Comparison of ENCODE assay signal across 31 cellular contexts in genomic region chr14:63182967-63183366, GRCh38. TPM values are rescaled to one million over a fixed set of nuclear protein-coding genes. Genes with fewer than 3 reads are reported as not detected.
"Had no signal": no experiment of that assay in that cellular context is flagged by ENCODE, and none has a peak within 500 bp of the region (broad histone marks: within the 10 kb centered on the region; RNA-seq: fewer than 3 reads in every experiment).

No MANE protein-coding gene starts in this region.

- H3K9me3 ChIP-seq: adrenal gland, ascending aorta, left lung, neutrophil, sigmoid colon, vagina had no signal

- H3K4me1 ChIP-seq: adrenal gland, ascending aorta, left lung had no signal

- H3K4me3 ChIP-seq: adrenal gland, ascending aorta, cardiac muscle cell, coronary artery, left lung, sigmoid colon, smooth muscle cell, vagina had no signal

- FAIRE-seq: frontal cortex had no signal

- ATAC-seq: left lung; stimulated activated memory B cell treated with anti-CD40 and anti-IgM and Interleukin-4, amounts not matched to agents 10 μg/mL and 1 μg/mL and 100 μg/mL, for 72 hours; stimulated activated naive CD8-positive, alpha-beta T cell treated with anti-CD3 and anti-CD28 coated beads, Interleukin-15, amount 100 ng/mL, for 72 hours had no signal

- H3K27me3 ChIP-seq: adrenal gland, ascending aorta, cardiac muscle cell, left lung, neutrophil, sigmoid colon, vagina had no signal

- DNase-seq: activated CD4-positive, alpha-beta memory T cell treated with anti-CD3 and anti-CD28 coated beads for 36 hours; activated CD4-positive, alpha-beta T cell treated with anti-CD3 and anti-CD28 coated beads, Interleukin-2, amount 10 ng/mL, durations not matched to agents 24 days and 14 days; activated CD4-positive, CD25-positive, alpha-beta regulatory T cell treated with anti-CD3 and anti-CD28 coated beads, Interleukin-2, amount 50 U/mL, for 72 hours; activated CD8-positive, alpha-beta memory T cell treated with anti-CD3 and anti-CD28 coated beads, Interleukin-2, amount 50 U/mL, for 4 hours; activated effector memory CD4-positive, alpha-beta T cell treated with anti-CD3 and anti-CD28 coated beads, Interleukin-2, amount 50 U/mL, for 16 hours; activated naive CD4-positive, alpha-beta T cell treated with anti-CD3 and anti-CD28 coated beads for 36 hours; activated naive CD8-positive, alpha-beta T cell treated with anti-CD3 and anti-CD28 coated beads for 36 hours; activated T-cell treated with anti-CD3 and anti-CD28 coated beads, Interleukin-2, amount 50 U/mL, for 1 hour; adrenal gland; endodermal cell; hypothalamus; left lung; naive B cell; nephron progenitor cell; sigmoid colon; stimulated activated CD4-positive, alpha-beta T cell treated with anti-CD3 and anti-CD28 coated beads, Interleukin-1b, Interleukin-23, amount 100 ng/mL, for 48 hours; stimulated activated CD4-positive, alpha-beta T cell treated with anti-CD3 and anti-CD28 coated beads, Interleukin-4, amount 100 ng/mL, for 4 hours; stimulated activated CD8-positive, alpha-beta memory T cell treated with anti-CD3 and anti-CD28 coated beads, Interleukin-4, amount 100 ng/mL, for 48 hours; stimulated activated naive CD8-positive, alpha-beta T cell treated with anti-CD3 and anti-CD28 coated beads, Interleukin-15, amount 100 ng/mL, for 72 hours; substantia nigra; T-helper 2 cell had no signal

- H3K27ac ChIP-seq: adrenal gland, ascending aorta, cardiac muscle cell, coronary artery, neutrophil, sigmoid colon, vagina had no signal

- H3K36me3 ChIP-seq: adrenal gland, ascending aorta, cardiac muscle cell, left lung, neutrophil, sigmoid colon, vagina had no signal

RNA-seq across cellular contexts. Expression of gene RHOJ, which starts 21.3 kb away (rescaled TPM):
- total RNA-seq: activated CD4-positive, alpha-beta memory T cell treated with anti-CD3 and anti-CD28 coated beads for 36 hours; activated CD4-positive, alpha-beta T cell treated with anti-CD3 and anti-CD28 coated beads, Interleukin-2, amount 10 ng/mL, durations not matched to agents 24 days and 14 days; activated CD8-positive, alpha-beta memory T cell treated with anti-CD3 and anti-CD28 coated beads for 36 hours; activated naive CD4-positive, alpha-beta T cell treated with anti-CD3 and anti-CD28 coated beads for 36 hours; activated naive CD8-positive, alpha-beta T cell treated with anti-CD3 and anti-CD28 coated beads for 36 hours; activated T-helper 1 cell treated with anti-CD3 and anti-CD28 coated beads, Interleukin-12 subunit alpha, Interleukin-12 subunit beta, Interleukin-2, Interleukin-4 antibody, amounts not matched to agents 30 ng/mL and 10 ng/mL and 1 ng/mL, durations not matched to agents 14 hours and 24 hours and 36 hours; endodermal cell had no signal
- polyA plus RNA-seq: cardiac muscle cell had no signal
